14 cellular contexts compared by ENCODE assay signal in genomic region chr1:245168090-245168489, GRCh38. TPM values are rescaled to one million over a fixed set of nuclear protein-coding genes. Genes with fewer than 3 reads are reported as not detected.
A peak's percentile ranks its signal among the peaks of the same experiment; 100 is the strongest.
DNase-seq lines count a peak whose midpoint lies in the region; ATAC-seq, FAIRE-seq and TF ChIP-seq lines count a peak whose summit lies in the region.
"Had no signal": no experiment of that assay in that cellular context is flagged by ENCODE, and none has a peak within 500 bp of the region (broad histone marks: within the 10 kb centered on the region; RNA-seq: fewer than 3 reads in every experiment).

No MANE protein-coding gene starts in this region.

- 65% methylated on average over 12 of the region's 13 CpGs for WGBS in right lobe of liver (ENCODE audit: insufficient coverage, low coverage, low lambda C conversion rate, missing lambda C conversion rate)
- 79% methylated on average over 11 of the region's 13 CpGs for WGBS in HepG2 (ENCODE audit: low lambda C conversion rate)

- H3K4me2 ChIP-seq in HepG2 (ENCODE audit: low read depth, low read length) = no peak overlapping the region

- no peaks in the 10 kb centered on the region for H3K36me3 ChIP-seq in right lobe of liver
- H3K36me3 ChIP-seq in HepG2 (replicated peaks in 1 of 2; ENCODE audit: control insufficient read depth in 1 of 2, insufficient read depth in 2 of 2, low read length in 2 of 2) = no peaks in the 10 kb centered on the region
- H3K36me3 ChIP-seq in bronchial epithelial cell (ENCODE audit: control insufficient read depth, insufficient read depth, low read length) = no peaks in the 10 kb centered on the region
- no peaks in the 10 kb centered on the region for H3K36me3 ChIP-seq in left lung
- H3K36me3 ChIP-seq in H7 (replicated peaks; ENCODE audit: control insufficient read depth, insufficient read depth, low read length) = no peaks in the 10 kb centered on the region

- H3K9ac ChIP-seq in HepG2 (ENCODE audit: insufficient read depth, low read depth, low read length) = no peak overlapping the region

- H3K4me1 ChIP-seq in right lobe of liver (no peaks in the 10 kb centered on the region), HepG2 (ENCODE audit: insufficient read depth, low read length) (no peaks in the 10 kb centered on the region), left lung (peaks cover 0 to 4% of the 10 kb centered on the region in 2 donors)

- no peaks in the 10 kb centered on the region for H4K20me1 ChIP-seq in HepG2 (ENCODE audit: insufficient read depth, low read length)

- DNase-seq in right lobe of liver (peak in 1 of 3 donors; percentile 48), HepG2 (ENCODE audit: low spot score) (no peak), bronchial epithelial cell (ENCODE audit: low read depth) (no peak), left lung (peak in 1 of 2 donors; percentile 88), H7 (no peak)
- DNase-seq in central memory CD4-positive, alpha-beta T cell = no peak
- DNase-seq: cerebellar nuclear complex; NCI-H1105; retina; stimulated activated CD4-positive, alpha-beta T cell treated with anti-CD3 and anti-CD28 coated beads, Interleukin-2, amount 100 ng/mL, for 48 hours had no signal

- TF ChIP-seq POLR2A in right lobe of liver (IDR thresholded peaks at IDR 0.05) = no peak
- no peak for TF ChIP-seq POLR2A in HepG2 (IDR thresholded peaks at IDR 0.05; ENCODE audit: insufficient read depth in 1 of 2, low read depth in 2 of 2, low read length in 2 of 2)

- no peak for TF ChIP-seq RAD21 in HepG2 (CRISPR knock-in tag; IDR thresholded peaks at IDR 0.05)

- H3K27ac ChIP-seq in right lobe of liver (no peak overlapping the region), HepG2 (ENCODE audit: extremely low read length, insufficient read depth, low read length) (no peak overlapping the region), left lung (no peak overlapping the region)

- POLR2A ChIA-PET in HepG2 (lab: Yijun Ruan, JAX) = no interaction called here

- no TSS peak for BruUV-seq in HepG2 (replicated peaks; lab: Mats Ljungman, UMichigan)

- no peak for TF ChIP-seq CTCF in right lobe of liver (IDR thresholded peaks at IDR 0.05)
- TF ChIP-seq CTCF in HepG2 (CRISPR knock-in tag; IDR thresholded peaks at IDR 0.05) = no peak
- TF ChIP-seq CTCF in bronchial epithelial cell (IDR thresholded peaks at IDR 0.05; ENCODE audit: insufficient read depth, low read length, severe bottlenecking) = no peak
- TF ChIP-seq CTCF in left lung (IDR thresholded peaks at IDR 0.05) = no peak

- FAIRE-seq in HepG2 (lab: Jason Lieb, UNC) = no peak
- FAIRE-seq in bronchial epithelial cell (lab: Jason Lieb, UNC) = peak; percentile 40
- FAIRE-seq: G401.6, keratinocyte had no signal

- no peaks in the 10 kb centered on the region for H3K9me3 ChIP-seq in right lobe of liver
- no peaks in the 10 kb centered on the region for H3K9me3 ChIP-seq in HepG2 (ENCODE audit: low read length)
- no peaks in the 10 kb centered on the region for H3K9me3 ChIP-seq in left lung

- CTCF ChIA-PET in HepG2 (lab: Yijun Ruan, JAX; ENCODE audit: low intra/inter-chr PET ratio, low total read pairs) = no interaction called here

- H3K27me3 ChIP-seq in right lobe of liver = no peaks in the 10 kb centered on the region
- 0 out of 5 replicates have a peak, but pooled peaks cover 0 to 6% of the 10 kb centered on the region in 2 experiments for H3K27me3 ChIP-seq in HepG2 (ENCODE audit: control insufficient read depth in 1 of 2, insufficient read depth in 2 of 2, low read length in 2 of 2)
- no peaks in the 10 kb centered on the region for H3K27me3 ChIP-seq in bronchial epithelial cell (ENCODE audit: control insufficient read depth, insufficient read depth, low read length)
- H3K27me3 ChIP-seq in left lung = peaks cover 0 to 8% of the 10 kb centered on the region in 2 donors
- H3K27me3 ChIP-seq in H7 (ENCODE audit: control insufficient read depth, insufficient read depth, low read length) = no peaks in the 10 kb centered on the region; the same call in 1 of the 2 replicates

- H2AFZ ChIP-seq in HepG2 (ENCODE audit: low read length) = no peak overlapping the region

- no peaks in the 10 kb centered on the region for H3K79me2 ChIP-seq in HepG2 (ENCODE audit: insufficient read depth, low read length)

- peak; percentile 61 to 77 (median 69) for ATAC-seq in right lobe of liver
- no peak for ATAC-seq in HepG2
- ATAC-seq in left lung = peak; percentile 29
- ATAC-seq in HG02588 (IDR thresholded peaks at IDR 0.05; ENCODE audit: unreplicated experiment) = no peak
- ATAC-seq in HG02852 (IDR thresholded peaks at IDR 0.05; ENCODE audit: unreplicated experiment) = no peak

- intact Hi-C loops in right lobe of liver (cut with DNase I) (loop anchor here in 1 of 2 donors (10.0 kb wide), 1 partner anchor 217 kb away; no protein-coding TSS in a partner anchor), HepG2 (cut with micrococcal nuclease; ENCODE audit: unreplicated experiment) (no loop called here), left lung (cut with DNase I) (no loop called here)

- in situ Hi-C loops in HepG2 (cut with HindIII; ENCODE audit: extremely low pct_ligation_motif_present, low pct_unique_long_range_greater_than_20kb) = loop anchor here (25.0 kb wide), 1 partner anchor 1319 kb away; no protein-coding TSS in a partner anchor

- no peak overlapping the region for H3K4me3 ChIP-seq in right lobe of liver
- no peak overlapping the region for H3K4me3 ChIP-seq in HepG2 (replicated peaks in 1 of 3; ENCODE audit: insufficient read depth in 1 of 3, low read depth in 2 of 3, low read length in 3 of 3)
- no peak overlapping the region for H3K4me3 ChIP-seq in bronchial epithelial cell (ENCODE audit: low read depth, low read length)
- no peak overlapping the region for H3K4me3 ChIP-seq in left lung
- no peak overlapping the region for H3K4me3 ChIP-seq in H7 (ENCODE audit: insufficient read depth, low read depth, low read length)

- TF ChIP-seq EP300 in HepG2 (IDR thresholded peaks at IDR 0.05; ENCODE audit: low read depth in 2 of 2, low read length in 2 of 2) (no peak), HepG2 (CRISPR knock-in tag; IDR thresholded peaks at IDR 0.05; ENCODE audit: borderline replicate concordance) (no peak)

TF ChIP-seq in HepG2, 621 proteins besides CTCF, POLR2A, EP300 and RAD21 (continues in another document):
- TF ChIP-seq TAF1 (CRISPR knock-in tag; IDR thresholded peaks at IDR 0.05) (no peak), RFX1 (IDR thresholded peaks at IDR 0.05) (no peak), ELK4 (CRISPR knock-in tag; IDR thresholded peaks at IDR 0.05; ENCODE audit: borderline replicate concordance) (no peak), EHMT2 (IDR thresholded peaks at IDR 0.05; ENCODE audit: borderline replicate concordance, low read depth, low read length) (no peak), SNAPC2 (CRISPR knock-in tag; IDR thresholded peaks at IDR 0.05) (no peak), EZH2 (conservative IDR thresholded peaks at IDR 0.05; ENCODE audit: low read depth, low read length) (no peak)
- TF ChIP-seq, protein P1, sequence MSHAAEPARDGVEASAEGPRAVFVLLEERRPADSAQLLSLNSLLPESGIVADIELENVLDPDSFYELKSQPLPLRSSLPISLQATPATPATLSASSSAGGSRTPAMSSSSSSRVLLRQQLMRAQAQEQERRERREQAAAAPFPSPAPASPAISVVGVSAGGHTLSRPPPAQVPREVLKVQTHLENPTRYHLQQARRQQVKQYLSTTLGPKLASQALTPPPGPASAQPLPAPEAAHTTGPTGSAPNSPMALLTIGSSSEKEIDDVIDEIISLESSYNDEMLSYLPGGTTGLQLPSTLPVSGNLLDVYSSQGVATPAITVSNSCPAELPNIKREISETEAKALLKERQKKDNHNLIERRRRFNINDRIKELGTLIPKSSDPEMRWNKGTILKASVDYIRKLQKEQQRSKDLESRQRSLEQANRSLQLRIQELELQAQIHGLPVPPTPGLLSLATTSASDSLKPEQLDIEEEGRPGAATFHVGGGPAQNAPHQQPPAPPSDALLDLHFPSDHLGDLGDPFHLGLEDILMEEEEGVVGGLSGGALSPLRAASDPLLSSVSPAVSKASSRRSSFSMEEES (CRISPR knock-in tag; IDR thresholded peaks at IDR 0.05) = no peak

RNA-seq across cellular contexts. Expression of gene KIF26B, which starts 13.3 kb away (rescaled TPM):
- total RNA-seq in right lobe of liver (under 1 TPM; 0.31 to 0.55 (median 0.35) TPM), HepG2 (2016; rRNA removed; fragmentation: Illumina TruSeq; extraction: Trizol) (0.03 and 0.09 TPM in 2 replicates), bronchial epithelial cell (1.8 and 2.1 TPM in 2 replicates), left lung (10 to 100 TPM in 1 of 2 donors, 1 to 10 TPM in 1; 7.6 to 28.3 TPM)
- total RNA-seq in HepG2 (2016; cell fraction: cytosol; rRNA removed; fragmentation: Illumina TruSeq; extraction: Trizol; ENCODE audit: low read depth) = 0.20 TPM in 1 of 2 replicates, not detected in the other
- 0.06 and 0.07 TPM in 2 replicates for total RNA-seq in HepG2 (2016; cell fraction: insoluble cytoplasmic fraction; rRNA removed; fragmentation: Illumina TruSeq; extraction: Trizol)
- total RNA-seq in HepG2 (2016; cell fraction: membrane; rRNA removed; fragmentation: Illumina TruSeq; extraction: Trizol) = 0.09 and 0.10 TPM in 2 replicates
- 0.06 and 0.09 TPM in 2 replicates for total RNA-seq in HepG2 (2016; cell fraction: nucleus; rRNA removed; fragmentation: Illumina TruSeq; extraction: Trizol)
- 0.08 and 0.09 TPM in 2 replicates for polyA plus RNA-seq in HepG2 (2011; rRNA removed)
- polyA plus RNA-seq in HepG2 (2011; cell fraction: cytosol; rRNA removed) = 0.03 and 0.05 TPM in 2 replicates
- 0.39 and 0.78 TPM in 2 replicates for polyA plus RNA-seq in HepG2 (2011; cell fraction: nucleus; rRNA removed)
- 0.23 and 0.25 TPM in 2 replicates for polyA plus RNA-seq in HepG2 (2012)
- not detected in 2 replicates for polyA plus RNA-seq in HepG2 (2016; cell fraction: cytosol; fragmentation: Illumina TruSeq; extraction: Trizol; ENCODE audit: low read depth)
- polyA plus RNA-seq in HepG2 (2016; cell fraction: insoluble cytoplasmic fraction; fragmentation: Illumina TruSeq; extraction: Trizol; ENCODE audit: low read depth) = 0.10 TPM in 1 of 2 replicates, not detected in the other
- not detected in 2 replicates for polyA plus RNA-seq in HepG2 (2016; cell fraction: membrane; fragmentation: Illumina TruSeq; extraction: Trizol; ENCODE audit: low read depth)
- polyA plus RNA-seq in HepG2 (2016; cell fraction: nucleus; fragmentation: Illumina TruSeq; extraction: Trizol; ENCODE audit: insufficient read depth, low read depth) = 0.15 TPM in 1 of 2 replicates, not detected in the other
- polyA minus RNA-seq in HepG2 (2011; rRNA and poly(A)+ RNA removed; ENCODE audit: low replicate concordance) = 0.02 and 0.26 TPM in 2 replicates
- polyA minus RNA-seq in HepG2 (2011; cell fraction: cytosol; rRNA and poly(A)+ RNA removed) = 0.09 and 0.20 TPM in 2 replicates
- polyA minus RNA-seq in HepG2 (2011; cell fraction: nucleus; rRNA and poly(A)+ RNA removed) = 0.39 and 1.2 TPM in 2 replicates
- 0.89 and 1.7 TPM in 2 replicates for total RNA-seq in H7 (2014; rRNA removed; shearing (Covaris generic))

Comparison
In these comparisons a context has a peak if more than half of its experiments do, and no peak if none do; other contexts are left out.
1. ATAC-seq: peak in right lobe of liver (4 of 4) and left lung (single experiment); none in HepG2 (single experiment), HG02588 (single experiment) and HG02852 (single experiment).